In genomic region chr4:13441506-13441905, GRCh38 we compare ENCODE assay signal across 13 cellular contexts. TPM values are rescaled to one million over a fixed set of nuclear protein-coding genes. Genes with fewer than 3 reads are reported as not detected.
DNase-seq lines count a peak whose midpoint lies in the region; TF ChIP-seq lines count a peak whose summit lies in the region.
"Had no signal": no experiment of that assay in that cellular context is flagged by ENCODE, and none has a peak within 500 bp of the region (broad histone marks: within the 10 kb centered on the region; RNA-seq: fewer than 3 reads in every experiment).

No MANE protein-coding gene starts in this region.

- no peaks in the 10 kb centered on the region; the same call in 1 of the 2 replicates for H3K36me3 ChIP-seq in WERI-Rb-1

- H3K4me3 ChIP-seq in WERI-Rb-1 (ENCODE audit: low read depth, low read length), result no peak overlapping the region
- H3K4me3 ChIP-seq: GM23248 had no signal

- DNase-seq in Caki2 (ENCODE audit: low read depth) (peak; percentile 13), NCI-H524 (lab: John Stamatoyannopoulos, UW) (peak; percentile 41 to 59), WERI-Rb-1 (no peak), left kidney (ENCODE audit: low read depth, low spot score) (peak; percentile 17), medulla oblongata (ENCODE audit: extremely low spot score) (no peak), osteocyte (ENCODE audit: extremely low spot score, unreplicated experiment) (no peak)
- no peak for DNase-seq in activated naive CD4-positive, alpha-beta T cell treated with anti-CD3 and anti-CD28 coated beads, Interleukin-2, amount 50 U/mL, for 16 hours
- DNase-seq: BE2C; CD8-positive, alpha-beta T cell; COR-L47; GM23248; IMR-90 had no signal

- H3K27me3 ChIP-seq in WERI-Rb-1 (ENCODE audit: insufficient read depth, low read depth, severe bottlenecking), result no peaks in the 10 kb centered on the region
- H3K27me3 ChIP-seq: BE2C had no signal

- H3K4me1 Mint-ChIP-seq in osteocyte (ENCODE audit: unreplicated experiment), result peaks cover 6% of the 10 kb centered on the region

- H3K36me3 Mint-ChIP-seq in osteocyte (ENCODE audit: unreplicated experiment), result peaks cover 15% of the 10 kb centered on the region

- peaks cover 2% of the 10 kb centered on the region for H3K9me3 ChIP-seq in WERI-Rb-1 (ENCODE audit: severe bottlenecking)
- H3K9me3 ChIP-seq: BE2C had no signal

- H3K27ac ChIP-seq in WERI-Rb-1, result peak overlapping the region; percentile 8
- H3K27ac ChIP-seq: C4-2B, GM23248 had no signal

- TF ChIP-seq CTCF in WERI-Rb-1 (IDR thresholded peaks at IDR 0.05; ENCODE audit: low read depth, low read length) (no peak), osteocyte (IDR thresholded peaks at IDR 0.05) (no peak)

- in situ Hi-C loops in Caki2 (cut with HindIII; ENCODE audit: low pct_unique_long_range_greater_than_20kb, low sequenced_read_pairs), result no loop called here

- H3K9me3 Mint-ChIP-seq in osteocyte (ENCODE audit: unreplicated experiment), result peaks cover 13% of the 10 kb centered on the region

- H3K4me3 Mint-ChIP-seq in osteocyte (ENCODE audit: unreplicated experiment), result no peak overlapping the region
- H3K4me3 Mint-ChIP-seq: CD8-positive, alpha-beta T cell had no signal

- no peak overlapping the region for H3K27ac Mint-ChIP-seq in osteocyte (ENCODE audit: unreplicated experiment)
- H3K27ac Mint-ChIP-seq: CD8-positive, alpha-beta T cell had no signal

- H3K27me3 Mint-ChIP-seq in osteocyte (ENCODE audit: unreplicated experiment), result no peaks in the 10 kb centered on the region

RNA-seq across cellular contexts. Expression of gene RAB28, which starts 42.6 kb away (rescaled TPM):
- total RNA-seq in Caki2 (2014; rRNA removed; shearing (Covaris generic); ENCODE audit: low replicate concordance), result 15.8 and 17.5 TPM in 2 replicates
- 13.2 and 16.2 TPM in 2 replicates for total RNA-seq in osteocyte

Comparison
In these comparisons a context has a peak if more than half of its experiments do, and no peak if none do; other contexts are left out.
1. DNase-seq: peak in Caki2 (single experiment), NCI-H524 (2 of 2) and left kidney (single experiment); none in WERI-Rb-1 (single experiment), medulla oblongata (single experiment), osteocyte (single experiment) and activated naive CD4-positive, alpha-beta T cell treated with anti-CD3 and anti-CD28 coated beads, Interleukin-2, amount 50 U/mL, for 16 hours (single experiment).